1 cellular context compared by ENCODE assay signal in the genomic region with DNA sequence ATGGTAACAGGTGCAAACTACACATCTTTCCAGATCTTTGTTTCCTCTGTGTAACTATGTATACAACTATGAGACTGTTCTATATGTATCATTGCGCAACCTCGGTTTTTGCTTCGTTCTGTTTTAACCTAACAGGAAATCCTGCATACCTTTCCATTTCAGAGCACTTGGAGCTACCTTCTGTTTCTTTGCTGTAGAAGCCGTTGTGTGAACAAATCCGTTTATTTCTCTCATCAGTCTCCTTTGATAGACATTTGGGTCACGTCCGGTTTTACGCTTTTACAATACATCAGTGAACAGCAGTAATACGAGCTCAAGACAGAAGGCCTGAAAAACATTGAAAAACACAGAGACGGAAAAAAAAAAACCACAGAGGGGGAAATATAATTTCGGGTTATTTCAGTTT.
TF ChIP-seq lines count a peak whose summit lies in the region.

No MANE protein-coding gene starts in this region.

TF ChIP-seq in IMR-90, 13 proteins besides CTCF, POLR2A, EP300 and RAD21:
- no peak for TF ChIP-seq RCOR1 (IDR thresholded peaks at IDR 0.05; ENCODE audit: insufficient replicate concordance, low read length)
- peak; percentile 100 for TF ChIP-seq CEBPB (IDR thresholded peaks at IDR 0.05; ENCODE audit: low read depth, low read length)
